ENCODE assay signal across 24 cellular contexts in the genomic region with DNA sequence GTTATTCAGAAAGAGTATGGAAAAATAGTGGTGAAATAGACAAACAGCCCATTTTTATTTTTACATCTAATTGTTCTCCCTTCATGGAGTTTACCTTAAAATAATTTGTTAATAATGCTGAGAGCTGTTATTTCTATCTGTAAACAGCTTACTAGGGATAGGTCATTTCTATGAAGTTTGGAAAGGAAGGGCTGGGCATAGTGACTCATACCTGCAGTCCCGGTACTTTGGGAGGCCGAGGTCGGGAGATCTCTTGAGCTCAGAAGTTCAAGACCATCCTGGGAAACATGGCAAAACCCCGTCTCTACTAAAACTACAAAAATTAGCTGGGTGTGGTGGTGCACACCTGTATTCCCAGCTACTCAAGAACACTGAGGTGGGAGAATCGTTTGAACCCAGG.
DNase-seq lines count a peak whose midpoint lies in the region; ATAC-seq and TF ChIP-seq lines count a peak whose summit lies in the region.
"Had no signal": no experiment of that assay in that cellular context is flagged by ENCODE, and none has a peak within 500 bp of the region (broad histone marks: within the 10 kb centered on the region; RNA-seq: fewer than 3 reads in every experiment).

No MANE protein-coding gene starts in this region.

- H3K27me3 ChIP-seq in CD4-positive, alpha-beta T cell (ENCODE audit: control insufficient read depth, insufficient read depth, low read length): no peaks in the 10 kb centered on the region
- no peaks in the 10 kb centered on the region for H3K27me3 ChIP-seq in foreskin keratinocyte
- H3K27me3 ChIP-seq: body of pancreas, tibial artery had no signal

- H3K27ac Mint-ChIP-seq in T-helper 1 cell treated with Interleukin-12 subunit alpha and Interleukin-12 subunit beta and Interleukin-4 antibody, amounts not matched to agents 30 μg/mL and 1 μg/mL, for 36 hours: peak overlapping the region; percentile 65
- H3K27ac Mint-ChIP-seq in CD4-positive, alpha-beta T cell: peak overlapping the region; percentile 85
- peak overlapping the region; percentile 79 for H3K27ac Mint-ChIP-seq in activated CD4-positive, alpha-beta memory T cell treated with anti-CD3 and anti-CD28 coated beads, Interleukin-2, amount 10 ng/mL, durations not matched to agents 7 days and 5 days
- H3K27ac Mint-ChIP-seq: B cell; naive B cell; stimulated activated naive B cell treated with anti-CD40 and anti-IgM and Interleukin-4, amounts not matched to agents 10 μg/mL and 1 μg/mL and 100 μg/mL, for 72 hours had no signal

- H3K27ac ChIP-seq in CD4-positive, alpha-beta T cell (ENCODE audit: low read depth, low read length): no peak overlapping the region
- no peak overlapping the region for H3K27ac ChIP-seq in foreskin keratinocyte
- H3K27ac ChIP-seq: 22Rv1, body of pancreas, coronary artery, parathyroid adenoma, tibial artery, VCaP had no signal

- no peaks in the 10 kb centered on the region for H3K36me3 Mint-ChIP-seq in T-helper 1 cell treated with Interleukin-12 subunit alpha and Interleukin-12 subunit beta and Interleukin-4 antibody, amounts not matched to agents 30 μg/mL and 1 μg/mL, for 36 hours (ENCODE audit: low read depth)
- peaks cover 8% of the 10 kb centered on the region for H3K36me3 Mint-ChIP-seq in CD4-positive, alpha-beta T cell (ENCODE audit: low read depth)
- H3K36me3 Mint-ChIP-seq in activated CD4-positive, alpha-beta memory T cell treated with anti-CD3 and anti-CD28 coated beads, Interleukin-2, amount 10 ng/mL, durations not matched to agents 7 days and 5 days (ENCODE audit: low read depth): no peaks in the 10 kb centered on the region
- H3K36me3 Mint-ChIP-seq: naive B cell; stimulated activated naive B cell treated with anti-CD40 and anti-IgM and Interleukin-4, amounts not matched to agents 10 μg/mL and 1 μg/mL and 100 μg/mL, for 72 hours had no signal

- ATAC-seq in CD4-positive, alpha-beta T cell (ENCODE audit: poor library complexity): no peak
- peak; percentile 23 for ATAC-seq in foreskin keratinocyte
- no peak for ATAC-seq in Right ventricle myocardium superior (ENCODE audit: poor library complexity)
- no peak for ATAC-seq in GM21381 (IDR thresholded peaks at IDR 0.05; ENCODE audit: unreplicated experiment)
- ATAC-seq: body of pancreas; sciatic nerve; stimulated activated naive B cell treated with anti-CD40 and anti-IgM and Interleukin-4, amounts not matched to agents 10 μg/mL and 1 μg/mL and 100 μg/mL, for 72 hours had no signal

- H3K27me3 Mint-ChIP-seq in T-helper 1 cell treated with Interleukin-12 subunit alpha and Interleukin-12 subunit beta and Interleukin-4 antibody, amounts not matched to agents 30 μg/mL and 1 μg/mL, for 36 hours (ENCODE audit: low read depth): no peaks in the 10 kb centered on the region
- no peaks in the 10 kb centered on the region for H3K27me3 Mint-ChIP-seq in CD4-positive, alpha-beta T cell
- no peaks in the 10 kb centered on the region for H3K27me3 Mint-ChIP-seq in activated CD4-positive, alpha-beta memory T cell treated with anti-CD3 and anti-CD28 coated beads, Interleukin-2, amount 10 ng/mL, durations not matched to agents 7 days and 5 days
- H3K27me3 Mint-ChIP-seq: B cell; naive B cell; stimulated activated naive B cell treated with anti-CD40 and anti-IgM and Interleukin-4, amounts not matched to agents 10 μg/mL and 1 μg/mL and 100 μg/mL, for 72 hours had no signal

- no peak overlapping the region for H3K4me3 Mint-ChIP-seq in T-helper 1 cell treated with Interleukin-12 subunit alpha and Interleukin-12 subunit beta and Interleukin-4 antibody, amounts not matched to agents 30 μg/mL and 1 μg/mL, for 36 hours
- peak overlapping the region; percentile 64 for H3K4me3 Mint-ChIP-seq in CD4-positive, alpha-beta T cell
- H3K4me3 Mint-ChIP-seq in activated CD4-positive, alpha-beta memory T cell treated with anti-CD3 and anti-CD28 coated beads, Interleukin-2, amount 10 ng/mL, durations not matched to agents 7 days and 5 days: peak overlapping the region; percentile 20
- H3K4me3 Mint-ChIP-seq: B cell; naive B cell; stimulated activated naive B cell treated with anti-CD40 and anti-IgM and Interleukin-4, amounts not matched to agents 10 μg/mL and 1 μg/mL and 100 μg/mL, for 72 hours had no signal

- H3K4me1 Mint-ChIP-seq in T-helper 1 cell treated with Interleukin-12 subunit alpha and Interleukin-12 subunit beta and Interleukin-4 antibody, amounts not matched to agents 30 μg/mL and 1 μg/mL, for 36 hours (ENCODE audit: low read depth): peaks cover 18% of the 10 kb centered on the region
- H3K4me1 Mint-ChIP-seq in CD4-positive, alpha-beta T cell (ENCODE audit: low read depth): peaks cover 70% of the 10 kb centered on the region
- H3K4me1 Mint-ChIP-seq in activated CD4-positive, alpha-beta memory T cell treated with anti-CD3 and anti-CD28 coated beads, Interleukin-2, amount 10 ng/mL, durations not matched to agents 7 days and 5 days: peaks cover 37% of the 10 kb centered on the region
- H3K4me1 Mint-ChIP-seq: B cell; stimulated activated naive B cell treated with anti-CD40 and anti-IgM and Interleukin-4, amounts not matched to agents 10 μg/mL and 1 μg/mL and 100 μg/mL, for 72 hours had no signal

- POLR2A ChIA-PET in CD4-positive, alpha-beta T cell (lab: Charles Lee): interaction anchor here (0.7 to 1.3 kb wide), 6 partner anchors 10 to 624 kb away, joined by 3 to 5 read pairs (median 3); a partner anchor contains a TSS
- POLR2A ChIA-PET in activated CD4-positive, alpha-beta memory T cell treated with anti-CD3 and anti-CD28 coated beads, Interleukin-2, amount 10 ng/mL, durations not matched to agents 7 days and 5 days (lab: Charles Lee): no interaction called here

- intact Hi-C loops in CD4-positive, alpha-beta T cell (cut with DNase I, micrococcal nuclease): loop anchor here in 1 of 2 experiments (10.0 kb wide), 1 partner anchor 477 kb away; no protein-coding TSS in a partner anchor
- intact Hi-C loops in Right ventricle myocardium superior (cut with DNase I): no loop called here

- H3K9me3 ChIP-seq in CD4-positive, alpha-beta T cell (ENCODE audit: control insufficient read depth, low read length): no peaks in the 10 kb centered on the region
- H3K9me3 ChIP-seq: body of pancreas, tibial artery had no signal

- CTCF ChIA-PET in CD4-positive, alpha-beta T cell (lab: Charles Lee): interaction anchor here (0.7 kb wide), 1 partner anchor 9 kb away, joined by 3 read pairs; no protein-coding TSS in a partner anchor
- CTCF ChIA-PET in activated CD4-positive, alpha-beta memory T cell treated with anti-CD3 and anti-CD28 coated beads, Interleukin-2, amount 10 ng/mL, durations not matched to agents 7 days and 5 days (lab: Charles Lee): no interaction called here

- H3K4me1 ChIP-seq in foreskin keratinocyte: peaks cover 23% of the 10 kb centered on the region
- H3K4me1 ChIP-seq: body of pancreas, parathyroid adenoma had no signal

- no peaks in the 10 kb centered on the region for H3K9me3 Mint-ChIP-seq in T-helper 1 cell treated with Interleukin-12 subunit alpha and Interleukin-12 subunit beta and Interleukin-4 antibody, amounts not matched to agents 30 μg/mL and 1 μg/mL, for 36 hours
- H3K9me3 Mint-ChIP-seq in CD4-positive, alpha-beta T cell: peaks cover 10% of the 10 kb centered on the region
- H3K9me3 Mint-ChIP-seq in activated CD4-positive, alpha-beta memory T cell treated with anti-CD3 and anti-CD28 coated beads, Interleukin-2, amount 10 ng/mL, durations not matched to agents 7 days and 5 days: peaks cover 8% of the 10 kb centered on the region

- no peak for TF ChIP-seq CTCF in CD4-positive, alpha-beta T cell (IDR thresholded peaks at IDR 0.05)
- TF ChIP-seq CTCF in foreskin keratinocyte (conservative IDR thresholded peaks at IDR 0.05): no peak

- DNase-seq in T-helper 1 cell (no peak), foreskin keratinocyte (no peak), RKO (ENCODE audit: low spot score) (no peak), Right ventricle myocardium superior (no peak)
- DNase-seq in CD4-positive, alpha-beta T cell: no peak
- DNase-seq in activated CD4-positive, alpha-beta memory T cell treated with anti-CD3 and anti-CD28 coated beads, Interleukin-2, amount 10 ng/mL, durations not matched to agents 7 days and 5 days: no peak
- DNase-seq: body of pancreas; DMS 273 treated with DMSO at 0.1 percent for 48 hours; GOT3; naive B cell; NCI-H1092 treated with DMSO at 0.1 percent for 48 hours; NCI-H2107; NCI-H524 treated with DMSO at 0.1 percent for 48 hours; SHP77; stimulated activated naive B cell treated with anti-CD40 and anti-IgM and Interleukin-4, amounts not matched to agents 10 μg/mL and 1 μg/mL and 100 μg/mL, for 72 hours; tibial artery had no signal
